ENCODE assay signal across 21 cellular contexts in the genomic region with DNA sequence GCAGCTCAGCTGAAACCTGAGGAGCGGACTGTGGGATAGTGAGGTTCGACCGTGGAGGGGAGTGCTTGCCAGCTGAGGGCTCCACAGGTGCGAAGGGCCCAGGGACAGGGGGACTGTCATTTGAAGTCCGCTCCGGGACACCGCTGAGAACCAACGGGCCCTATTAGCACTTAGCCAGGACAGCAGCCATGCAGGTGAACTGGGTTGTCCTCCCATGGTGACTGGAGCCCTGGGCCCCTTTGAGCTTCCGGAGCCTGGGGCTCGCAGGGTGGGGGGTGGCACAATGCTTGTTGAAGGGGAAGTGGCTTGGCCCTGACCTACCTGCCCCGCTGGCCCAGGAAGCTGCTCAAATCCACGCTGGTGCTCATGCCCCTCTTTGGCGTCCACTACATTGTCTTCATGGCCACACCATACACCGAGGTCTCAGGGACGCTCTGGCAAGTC. TPM values are rescaled to one million over a fixed set of nuclear protein-coding genes. Genes with fewer than 3 reads are reported as not detected.
"Had no signal": no experiment of that assay in that cellular context is flagged by ENCODE, and none has a peak within 500 bp of the region (broad histone marks: within the 10 kb centered on the region; RNA-seq: fewer than 3 reads in every experiment).

No MANE protein-coding gene starts in this region.

- H3K27me3 ChIP-seq: dorsolateral prefrontal cortex, ovary, testis had no signal

- H3K9me3 Mint-ChIP-seq: naive thymus-derived CD8-positive, alpha-beta T cell; stimulated activated naive B cell treated with anti-CD40 and anti-IgM and Interleukin-4, amounts not matched to agents 10 μg/mL and 1 μg/mL and 100 μg/mL, for 72 hours; stimulated activated naive CD8-positive, alpha-beta T cell treated with anti-CD3 and anti-CD28 coated beads, Interleukin-15, amount 100 ng/mL, for 72 hours had no signal

- ATAC-seq: mucosa of descending colon; naive thymus-derived CD8-positive, alpha-beta T cell; sciatic nerve; stimulated activated naive B cell treated with anti-CD40 and anti-IgM and Interleukin-4, amounts not matched to agents 10 μg/mL and 1 μg/mL and 100 μg/mL, for 72 hours; stimulated activated naive CD8-positive, alpha-beta T cell treated with anti-CD3 and anti-CD28 coated beads, Interleukin-15, amount 100 ng/mL, for 72 hours; upper lobe of right lung had no signal

- H3K4me3 Mint-ChIP-seq: naive thymus-derived CD8-positive, alpha-beta T cell; stimulated activated naive B cell treated with anti-CD40 and anti-IgM and Interleukin-4, amounts not matched to agents 10 μg/mL and 1 μg/mL and 100 μg/mL, for 72 hours; stimulated activated naive CD8-positive, alpha-beta T cell treated with anti-CD3 and anti-CD28 coated beads, Interleukin-15, amount 100 ng/mL, for 72 hours had no signal

- FAIRE-seq: islet of Langerhans had no signal

- H3K27ac Mint-ChIP-seq: naive thymus-derived CD8-positive, alpha-beta T cell; progenitor cell of endocrine pancreas; stimulated activated naive B cell treated with anti-CD40 and anti-IgM and Interleukin-4, amounts not matched to agents 10 μg/mL and 1 μg/mL and 100 μg/mL, for 72 hours had no signal

- H3K36me3 ChIP-seq: ovary, tibial nerve, upper lobe of right lung had no signal

- H3K36me3 Mint-ChIP-seq: naive thymus-derived CD8-positive, alpha-beta T cell; stimulated activated naive B cell treated with anti-CD40 and anti-IgM and Interleukin-4, amounts not matched to agents 10 μg/mL and 1 μg/mL and 100 μg/mL, for 72 hours had no signal

- H3K9me3 ChIP-seq: mucosa of descending colon, ovary, testis, tibial nerve, upper lobe of right lung had no signal

- H3K4me3 ChIP-seq: dorsolateral prefrontal cortex, mucosa of descending colon, ovary, testis, tibial nerve, upper lobe of right lung had no signal

- DNase-seq: central memory CD4-positive, alpha-beta T cell; cortex of kidney; dorsolateral prefrontal cortex; effector CD8-positive, alpha-beta T cell; foreskin melanocyte; head of caudate nucleus; hippocampal formation; stimulated activated CD4-positive, alpha-beta T cell treated with anti-CD3 and anti-CD28 coated beads, Interleukin-2, amount 100 ng/mL, for 24 hours; stimulated activated CD4-positive, alpha-beta T cell treated with anti-CD3 and anti-CD28 coated beads, Interleukin-4, amount 100 ng/mL, for 4 hours; stimulated activated naive B cell treated with anti-CD40 and anti-IgM and Interleukin-4, amounts not matched to agents 10 μg/mL and 1 μg/mL and 100 μg/mL, for 72 hours; stimulated activated naive CD8-positive, alpha-beta T cell treated with anti-CD3 and anti-CD28 coated beads, Interleukin-15, amount 100 ng/mL, for 72 hours; testis; upper lobe of right lung had no signal

- H3K27ac ChIP-seq: dorsolateral prefrontal cortex, ovary, testis, tibial nerve, upper lobe of right lung had no signal

RNA-seq across cellular contexts. Expression of a gene that starts 24.7 kb away (rescaled TPM):
- total RNA-seq: naive thymus-derived CD8-positive, alpha-beta T cell had no signal
- polyA plus RNA-seq: naive thymus-derived CD8-positive, alpha-beta T cell; neural cell had no signal

RNA-seq across cellular contexts. Expression of a gene that starts 39.0 kb away (rescaled TPM):
- total RNA-seq: naive thymus-derived CD8-positive, alpha-beta T cell; progenitor cell of endocrine pancreas had no signal
- polyA plus RNA-seq: naive thymus-derived CD8-positive, alpha-beta T cell had no signal
